14 cellular contexts compared by ENCODE assay signal in genomic region chr3:8472549-8472948, GRCh38. TPM values are rescaled to one million over a fixed set of nuclear protein-coding genes. Genes with fewer than 3 reads are reported as not detected.
"Had no signal": no experiment of that assay in that cellular context is flagged by ENCODE, and none has a peak within 500 bp of the region (broad histone marks: within the 10 kb centered on the region; RNA-seq: fewer than 3 reads in every experiment).

No MANE protein-coding gene starts in this region.

- ATAC-seq: naive thymus-derived CD4-positive, alpha-beta T cell; pancreas had no signal

- H3K4me3 ChIP-seq: colonic mucosa, esophagus squamous epithelium, pancreas, smooth muscle cell, thyroid gland had no signal

- H3K27ac ChIP-seq: colonic mucosa, esophagus squamous epithelium, neutrophil, pancreas, thyroid gland had no signal

- DNase-seq: colonic mucosa; dermis blood vessel endothelial cell; esophagus squamous epithelium; foreskin fibroblast; kidney glomerular epithelial cell; naive thymus-derived CD4-positive, alpha-beta T cell; nephron progenitor cell; right cardiac atrium; stimulated activated CD4-positive, alpha-beta T cell treated with anti-CD3 and anti-CD28 coated beads, Interleukin-2, amount 100 ng/mL, for 48 hours; stimulated activated naive CD4-positive, alpha-beta T cell treated with Interleukin-2 at 50 U/mL for 16 hours; thyroid gland had no signal

- H3K36me3 ChIP-seq: colonic mucosa, esophagus squamous epithelium, neutrophil, pancreas, thyroid gland had no signal

- H3K4me1 ChIP-seq: colonic mucosa, esophagus squamous epithelium, pancreas, thyroid gland had no signal

- H3K4me2 ChIP-seq: smooth muscle cell had no signal

- H3K27me3 ChIP-seq: colonic mucosa, esophagus squamous epithelium, neutrophil, pancreas, thyroid gland had no signal

- H3K9me3 ChIP-seq: colonic mucosa, esophagus squamous epithelium, neutrophil, pancreas, thyroid gland had no signal

RNA-seq across cellular contexts. Expression of gene LMCD1, which starts 29.1 kb away (rescaled TPM):
- polyA plus RNA-seq: naive thymus-derived CD4-positive, alpha-beta T cell had no signal
